In genomic region chr1:33382651-33383415, GRCh38 we compare ENCODE assay signal across 14 cellular contexts. TPM values are rescaled to one million over a fixed set of nuclear protein-coding genes. Genes with fewer than 3 reads are reported as not detected.
DNase-seq lines count a peak whose midpoint lies in the region; ATAC-seq, FAIRE-seq and TF ChIP-seq lines count a peak whose summit lies in the region.
"Had no signal": no experiment of that assay in that cellular context is flagged by ENCODE, and none has a peak within 500 bp of the region (broad histone marks: within the 10 kb centered on the region; RNA-seq: fewer than 3 reads in every experiment).

No MANE protein-coding gene starts in this region.

- peak overlapping the region; percentile 62 for H2AFZ ChIP-seq in astrocyte (ENCODE audit: low read depth, low read length)
- H2AFZ ChIP-seq in GM23338: no peak overlapping the region

- H4K20me1 ChIP-seq in astrocyte (ENCODE audit: insufficient read depth, low read length): no peaks in the 10 kb centered on the region
- no peaks in the 10 kb centered on the region; the same call in 1 of the 2 replicates for H4K20me1 ChIP-seq in GM23338 (replicated peaks; ENCODE audit: insufficient read depth)

- H3K4me3 Mint-ChIP-seq in HFFc6: peak overlapping the region; percentile 42
- no peak overlapping the region for H3K4me3 Mint-ChIP-seq in astrocyte (ENCODE audit: unreplicated experiment)
- no peak overlapping the region for H3K4me3 Mint-ChIP-seq in GM23338
- H3K4me3 Mint-ChIP-seq: CD4-positive, CD25-positive, alpha-beta regulatory T cell; stimulated activated naive CD8-positive, alpha-beta T cell treated with anti-CD3 and anti-CD28 coated beads, Interleukin-15, Interleukin-2, amounts not matched to agents 100 ng/mL and 50 ng/mL, for 24 hours; T-cell had no signal

- no peaks in the 10 kb centered on the region for H3K9me3 Mint-ChIP-seq in HFFc6
- no peaks in the 10 kb centered on the region for H3K9me3 Mint-ChIP-seq in astrocyte (ENCODE audit: unreplicated experiment)
- no peaks in the 10 kb centered on the region for H3K9me3 Mint-ChIP-seq in GM23338
- H3K9me3 Mint-ChIP-seq: CD4-positive, CD25-positive, alpha-beta regulatory T cell; stimulated activated naive CD8-positive, alpha-beta T cell treated with anti-CD3 and anti-CD28 coated beads, Interleukin-15, Interleukin-2, amounts not matched to agents 100 ng/mL and 50 ng/mL, for 24 hours; T-cell had no signal

- H3K4me1 ChIP-seq in astrocyte (ENCODE audit: insufficient read depth, low read length): peaks cover 35% of the 10 kb centered on the region
- H3K4me1 ChIP-seq in colonic mucosa: no peaks in the 10 kb centered on the region
- peaks cover 11% of the 10 kb centered on the region; the same call in 1 of the 2 replicates for H3K4me1 ChIP-seq in GM23338 (ENCODE audit: insufficient read depth)
- H3K4me1 ChIP-seq: pancreas had no signal

- H3K9me2 ChIP-seq in GM23338 (ENCODE audit: insufficient read depth): no peaks in the 10 kb centered on the region

- intact Hi-C loops in sciatic nerve (cut with DNase I) (no loop called here), colonic mucosa (cut with DNase I) (no loop called here)

- H3K27me3 Mint-ChIP-seq in HFFc6 (ENCODE audit: insufficient read depth) (peaks cover under 1% of the 10 kb centered on the region; the same call in 1 of the 2 replicates), astrocyte (ENCODE audit: low read depth, unreplicated experiment) (no peaks in the 10 kb centered on the region), GM23338 (ENCODE audit: insufficient read depth, low read depth, poor library complexity) (peaks cover 10% of the 10 kb centered on the region)

- TF ChIP-seq CTCF in HFFc6 (IDR thresholded peaks at IDR 0.05) (no peak), astrocyte (IDR thresholded peaks at IDR 0.05; ENCODE audit: insufficient read depth, low read depth, low read length) (no peak), colonic mucosa (IDR thresholded peaks at IDR 0.05) (no peak), GM23338 (conservative IDR thresholded peaks at IDR 0.05; ENCODE audit: low read depth in 2 of 2) (no peak)

- no peaks in the 10 kb centered on the region for H3K9me3 ChIP-seq in astrocyte (ENCODE audit: insufficient read depth, low read depth, low read length)
- H3K9me3 ChIP-seq in colonic mucosa: no peaks in the 10 kb centered on the region
- H3K9me3 ChIP-seq: pancreas had no signal

- no peak overlapping the region for H3K4me3 ChIP-seq in astrocyte (ENCODE audit: insufficient read depth, low read depth, low read length)
- no peak overlapping the region for H3K4me3 ChIP-seq in colonic mucosa
- H3K4me3 ChIP-seq in GM23338: no peak overlapping the region
- H3K4me3 ChIP-seq: pancreas had no signal

- H3K27ac Mint-ChIP-seq in HFFc6 (peak overlapping the region; percentile 87), astrocyte (ENCODE audit: unreplicated experiment) (peak overlapping the region; percentile 76), GM23338 (no peak overlapping the region)
- H3K27ac Mint-ChIP-seq: CD4-positive, CD25-positive, alpha-beta regulatory T cell; stimulated activated naive CD8-positive, alpha-beta T cell treated with anti-CD3 and anti-CD28 coated beads, Interleukin-15, Interleukin-2, amounts not matched to agents 100 ng/mL and 50 ng/mL, for 24 hours; T-cell had no signal

- H3K9ac ChIP-seq in astrocyte (ENCODE audit: low read length): peak overlapping the region; percentile 52
- H3K9ac ChIP-seq in colonic mucosa (ENCODE audit: low read depth in 2 of 2, low read length in 2 of 2): peak overlapping the region in 1 of 2 donors; percentile 7

- DNase-seq in HFFc6: no peak
- DNase-seq in astrocyte (ENCODE audit: low read depth): peak; percentile 28
- DNase-seq in hippocampal formation (lab: John Stamatoyannopoulos, UW): peak; percentile 76 to 80
- DNase-seq in sciatic nerve (ENCODE audit: low spot score): peak; percentile 63
- no peak for DNase-seq in colonic mucosa
- DNase-seq in COLO668 (lab: John Stamatoyannopoulos, UW; ENCODE audit: unreplicated experiment): no peak
- DNase-seq in GM23338 (ENCODE audit: low spot score): no peak
- no peak for DNase-seq in hepatic stellate cell (ENCODE audit: low spot score)
- DNase-seq: activated CD4-positive, alpha-beta T cell treated with anti-CD3 and anti-CD28 coated beads, Interleukin-2, amount 50 U/mL, for 48 hours; CD4-positive, CD25-positive, alpha-beta regulatory T cell; pancreas; stimulated activated CD4-positive, alpha-beta T cell treated with anti-CD3 and anti-CD28 coated beads, Interleukin-4, amount 100 ng/mL, for 4 hours; T-cell had no signal

- H3K27me3 ChIP-seq in astrocyte (ENCODE audit: insufficient read depth, low read length): no peaks in the 10 kb centered on the region
- H3K27me3 ChIP-seq in colonic mucosa: no peaks in the 10 kb centered on the region
- H3K27me3 ChIP-seq in GM23338 (ENCODE audit: insufficient read depth): no peaks in the 10 kb centered on the region
- H3K27me3 ChIP-seq: pancreas had no signal

- H3K79me2 ChIP-seq in astrocyte (ENCODE audit: insufficient read depth, low read length) (peaks cover 9% of the 10 kb centered on the region), GM23338 (replicated peaks; ENCODE audit: insufficient read depth) (no peaks in the 10 kb centered on the region)

- peaks cover 16% of the 10 kb centered on the region for H3K36me3 Mint-ChIP-seq in HFFc6 (ENCODE audit: low read depth)
- H3K36me3 Mint-ChIP-seq in astrocyte (ENCODE audit: low read depth, unreplicated experiment): no peaks in the 10 kb centered on the region
- H3K36me3 Mint-ChIP-seq in GM23338 (ENCODE audit: low read depth): no peaks in the 10 kb centered on the region
- H3K36me3 Mint-ChIP-seq: CD4-positive, CD25-positive, alpha-beta regulatory T cell; T-cell had no signal

- peak overlapping the region; percentile 58 for H3K27ac ChIP-seq in astrocyte (ENCODE audit: low read depth, low read length)
- H3K27ac ChIP-seq in colonic mucosa: no peak overlapping the region
- H3K27ac ChIP-seq in GM23338 (ENCODE audit: low read depth): no peak overlapping the region

- H3K4me2 ChIP-seq in astrocyte (ENCODE audit: low read length) (peak overlapping the region; percentile 64), GM23338 (no peak overlapping the region)

- no peaks in the 10 kb centered on the region for H3F3A ChIP-seq in GM23338 (replicated peaks; ENCODE audit: low read depth)

- peaks cover 72% of the 10 kb centered on the region for H3K4me1 Mint-ChIP-seq in HFFc6 (ENCODE audit: low read depth)
- H3K4me1 Mint-ChIP-seq in astrocyte (ENCODE audit: low read depth, unreplicated experiment): peaks cover 76% of the 10 kb centered on the region
- peaks cover 26% of the 10 kb centered on the region for H3K4me1 Mint-ChIP-seq in GM23338

- H3K36me3 ChIP-seq in astrocyte (ENCODE audit: insufficient read depth, low read length): no peaks in the 10 kb centered on the region
- no peaks in the 10 kb centered on the region for H3K36me3 ChIP-seq in colonic mucosa
- H3K36me3 ChIP-seq in GM23338 (ENCODE audit: insufficient read depth): no peaks in the 10 kb centered on the region
- H3K36me3 ChIP-seq: pancreas had no signal

- FAIRE-seq in astrocyte (lab: Jason Lieb, UNC): no peak
- FAIRE-seq: pancreas had no signal

- ATAC-seq in sciatic nerve: peak; percentile 87
- no peak for ATAC-seq in GM23338
- ATAC-seq: T-cell had no signal

TF ChIP-seq in GM23338, 12 proteins besides CTCF, POLR2A, EP300 and RAD21 (continues in another document):
- TF ChIP-seq ETS1 (IDR thresholded peaks at IDR 0.05) (no peak), JUNB (IDR thresholded peaks at IDR 0.05; ENCODE audit: unreplicated experiment) (no peak), STAT1 (IDR thresholded peaks at IDR 0.05; ENCODE audit: unreplicated experiment) (no peak), ZNF114 (CRISPR knock-in tag; IDR thresholded peaks at IDR 0.05) (no peak)

RNA-seq across cellular contexts. Expression of gene PHC2, which starts 48.1 kb away (rescaled TPM):
- total RNA-seq in HFFc6 (2021; fragmentation: NEBNext Ultra II Directional; extraction: Animal tissue kit (Norgen Biotek cat#: 25700)): 100 to 1,000 TPM in 2 of 6 experiments, 10 to 100 TPM in 4; 86.5 to 105 (median 99.6) TPM
- 112 and 113 TPM in 2 replicates for total RNA-seq in astrocyte
- total RNA-seq in sciatic nerve: 109 TPM
- 10 to 100 TPM; 60.6 to 74.8 TPM for total RNA-seq in colonic mucosa
- 7.3 and 11.8 TPM in 2 replicates for total RNA-seq in GM23338 (2014; rRNA removed; shearing (Covaris generic))
- 1.7 and 2.0 TPM in 2 replicates for polyA plus RNA-seq in GM23338 (2016; fragmentation: Nextera tagmentation; extraction: Ambion mirVana)

Comparison
In these comparisons a context has a peak if more than half of its experiments do, and no peak if none do; other contexts are left out.
1. DNase-seq: peak in astrocyte (single experiment), hippocampal formation (2 of 2) and sciatic nerve (single experiment); none in HFFc6 (single experiment), colonic mucosa (single experiment), COLO668 (single experiment), GM23338 (single experiment) and hepatic stellate cell (single experiment).